Comparison of ENCODE assay signal across 23 cellular contexts in genomic region chr20:24631173-24631505, GRCh38.
A peak's percentile ranks its signal among the peaks of the same experiment; 100 is the strongest.
DNase-seq lines count a peak whose midpoint lies in the region; ATAC-seq, FAIRE-seq and TF ChIP-seq lines count a peak whose summit lies in the region.
"Had no signal": no experiment of that assay in that cellular context is flagged by ENCODE, and none has a peak within 500 bp of the region (broad histone marks: within the 10 kb centered on the region; RNA-seq: fewer than 3 reads in every experiment).

No MANE protein-coding gene starts in this region.

- intact Hi-C loops in transverse colon (cut with DNase I; ENCODE audit: low total_unique reads) = no loop called here

- H2BK15ac ChIP-seq in H9 (ENCODE audit: low read depth, low read length) (no peak overlapping the region), neuronal stem cell (ENCODE audit: low read length) (no peak overlapping the region)

- no peak overlapping the region for H2AK5ac ChIP-seq in H9 (ENCODE audit: insufficient read length, low read length)
- peak overlapping the region; percentile 49 for H2AK5ac ChIP-seq in neuronal stem cell (ENCODE audit: low read depth, low read length)

- H4K8ac ChIP-seq in H9 (replicated peaks; ENCODE audit: insufficient read length, low read depth, low read length) (no peak overlapping the region), neuronal stem cell (ENCODE audit: low read depth, low read length) (no peak overlapping the region)

- H3K79me2 ChIP-seq in H9 (ENCODE audit: insufficient read depth, low read length) (no peaks in the 10 kb centered on the region), astrocyte (ENCODE audit: insufficient read depth, low read length) (no peaks in the 10 kb centered on the region)

- no peak overlapping the region for H4K5ac ChIP-seq in H9 (ENCODE audit: insufficient read length, low read depth, low read length)

- H3K27ac ChIP-seq in H9 (ENCODE audit: insufficient read length, low read depth, low read length) = no peak overlapping the region
- no peak overlapping the region for H3K27ac ChIP-seq in astrocyte (ENCODE audit: low read depth, low read length)
- no peak overlapping the region for H3K27ac ChIP-seq in neuronal stem cell (replicated peaks; ENCODE audit: low read length)
- no peak overlapping the region for H3K27ac ChIP-seq in transverse colon
- H3K27ac ChIP-seq: BLaER1 treated with 17β-estradiol and CSF1 and Interleukin-3, amounts not matched to agents 10 nM and 100 nM had no signal

- H3K14ac ChIP-seq in H9 (ENCODE audit: insufficient read depth, low read length) (peak overlapping the region; percentile 29; the same call in 1 of the 2 replicates), neuronal stem cell (ENCODE audit: low read length) (no peak overlapping the region)

- H2BK5ac ChIP-seq in H9 (ENCODE audit: insufficient read length, low read length) (no peak overlapping the region), neuronal stem cell (ENCODE audit: low read length) (no peak overlapping the region)

- H3K27ac Mint-ChIP-seq in H9 = no peak overlapping the region
- H3K27ac Mint-ChIP-seq in astrocyte (ENCODE audit: unreplicated experiment) = peak overlapping the region; percentile 34
- H3K27ac Mint-ChIP-seq: CD14-positive monocyte; CD4-positive, alpha-beta T cell; CD8-positive, alpha-beta memory T cell; GM23338 had no signal

- H3K9ac ChIP-seq in H9 (ENCODE audit: extremely low read depth, insufficient read length, low read length) = no peak overlapping the region
- no peak overlapping the region for H3K9ac ChIP-seq in astrocyte (ENCODE audit: low read length)
- H3K9ac ChIP-seq in neuronal stem cell (ENCODE audit: low read depth, low read length, poor library complexity) = no peak overlapping the region
- H3K9ac ChIP-seq: BLaER1 treated with 17β-estradiol and CSF1 and Interleukin-3, amounts not matched to agents 10 nM and 100 nM had no signal

- in situ Hi-C loops in transverse colon (cut with MboI; ENCODE audit: low pct_ligation_motif_present in 1 of 4, low pct_unique_long_range_greater_than_20kb in 1 of 4, low sequenced_read_pairs in 3 of 4) = no loop called here

- no peaks in the 10 kb centered on the region for H3K27me3 ChIP-seq in H9 (ENCODE audit: insufficient read depth, low read length)
- no peaks in the 10 kb centered on the region for H3K27me3 ChIP-seq in astrocyte (ENCODE audit: insufficient read depth, low read length)
- no peaks in the 10 kb centered on the region for H3K27me3 ChIP-seq in neuronal stem cell (ENCODE audit: control insufficient read depth in 3 of 3, insufficient read depth in 3 of 3, low read depth in 1 of 3, low read length in 3 of 3)
- H3K27me3 ChIP-seq in transverse colon = no peaks in the 10 kb centered on the region
- H3K27me3 ChIP-seq: BE2C; BLaER1 treated with 17β-estradiol and CSF1 and Interleukin-3, amounts not matched to agents 10 nM and 100 nM had no signal

- H2BK12ac ChIP-seq in H9 (ENCODE audit: insufficient read length, low read depth, low read length) = no peak overlapping the region
- no peak overlapping the region for H2BK12ac ChIP-seq in neuronal stem cell (ENCODE audit: low read length)

- H4K91ac ChIP-seq in H9 (ENCODE audit: insufficient read length, low read depth, low read length) (no peak overlapping the region), neuronal stem cell (ENCODE audit: low read depth, low read length, poor library complexity) (no peak overlapping the region)

- no peaks in the 10 kb centered on the region for H3K36me3 ChIP-seq in astrocyte (ENCODE audit: insufficient read depth, low read length)
- no peaks in the 10 kb centered on the region for H3K36me3 ChIP-seq in neuronal stem cell (replicated peaks in 1 of 2; ENCODE audit: control insufficient read depth in 2 of 2, insufficient read depth in 2 of 2, low read length in 2 of 2)
- H3K36me3 ChIP-seq in transverse colon = no peaks in the 10 kb centered on the region
- H3K36me3 ChIP-seq: BE2C; BLaER1 treated with 17β-estradiol and CSF1 and Interleukin-3, amounts not matched to agents 10 nM and 100 nM had no signal

- no peaks in the 10 kb centered on the region for H3K79me1 ChIP-seq in H9 (ENCODE audit: insufficient read depth, low read depth, low read length, poor library complexity, severe bottlenecking)
- peaks cover 1% of the 10 kb centered on the region for H3K79me1 ChIP-seq in neuronal stem cell (ENCODE audit: low read depth, low read length)

- H3K4me3 ChIP-seq in astrocyte (ENCODE audit: insufficient read depth, low read depth, low read length) (no peak overlapping the region), neuronal stem cell (ENCODE audit: low read length in 2 of 2) (peak overlapping the region in 1 of 2 donors; percentile 27), transverse colon (no peak overlapping the region)
- H3K4me3 ChIP-seq: BLaER1 treated with 17β-estradiol and CSF1 and Interleukin-3, amounts not matched to agents 10 nM and 100 nM; GM12878; GM23338 had no signal

- peaks cover 7 to 8% (median 8%) of the 10 kb centered on the region in 3 experiments; a peak in 6 of 7 replicates for H3K36me3 Mint-ChIP-seq in H9 (ENCODE audit: insufficient read depth in 1 of 3, low read depth in 3 of 3)
- H3K36me3 Mint-ChIP-seq in astrocyte (ENCODE audit: low read depth, unreplicated experiment) = peaks cover 7% of the 10 kb centered on the region
- H3K36me3 Mint-ChIP-seq: CD14-positive monocyte; CD8-positive, alpha-beta memory T cell had no signal

- ATAC-seq in HG03432 (IDR thresholded peaks at IDR 0.05; ENCODE audit: unreplicated experiment) = no peak
- ATAC-seq: GM12878, GM23338 had no signal

- H3K23ac ChIP-seq in H9 (ENCODE audit: insufficient read length, low read depth, low read length) = no peak overlapping the region
- H3K23ac ChIP-seq in neuronal stem cell (ENCODE audit: low read depth, low read length, poor library complexity) = peak overlapping the region; percentile 8

- TF ChIP-seq POLR2A in transverse colon (IDR thresholded peaks at IDR 0.05) = no peak

- H3K9me3 ChIP-seq in H9 (ENCODE audit: control insufficient read depth, low read depth, low read length) (no peaks in the 10 kb centered on the region), astrocyte (ENCODE audit: insufficient read depth, low read depth, low read length) (no peaks in the 10 kb centered on the region), neuronal stem cell (replicated peaks in 1 of 2; ENCODE audit: control insufficient read depth in 2 of 2, insufficient read depth in 1 of 2, low read depth in 1 of 2, low read length in 2 of 2) (no peaks in the 10 kb centered on the region), transverse colon (no peaks in the 10 kb centered on the region)
- H3K9me3 ChIP-seq: BE2C had no signal

- H3K4me2 ChIP-seq in H9 (ENCODE audit: insufficient read depth, insufficient read length, low read length) (no peak overlapping the region), astrocyte (ENCODE audit: low read length) (no peak overlapping the region), neuronal stem cell (ENCODE audit: insufficient read depth, low read length, poor library complexity, severe bottlenecking) (no peak overlapping the region)
- H3K4me2 ChIP-seq: BLaER1 treated with 17β-estradiol and CSF1 and Interleukin-3, amounts not matched to agents 10 nM and 100 nM; GM23338 had no signal

- peaks cover 8 to 10% of the 10 kb centered on the region in 2 experiments for H3K9me3 Mint-ChIP-seq in H9
- H3K9me3 Mint-ChIP-seq in astrocyte (ENCODE audit: unreplicated experiment) = peaks cover 6% of the 10 kb centered on the region
- H3K9me3 Mint-ChIP-seq: CD4-positive, alpha-beta T cell; CD8-positive, alpha-beta memory T cell had no signal

- H4K20me1 ChIP-seq in H9 (ENCODE audit: control insufficient read depth, insufficient read depth, insufficient read length) (no peaks in the 10 kb centered on the region), astrocyte (ENCODE audit: insufficient read depth, low read length) (no peaks in the 10 kb centered on the region)
- H4K20me1 ChIP-seq: BLaER1 treated with 17β-estradiol and CSF1 and Interleukin-3, amounts not matched to agents 10 nM and 100 nM had no signal

- H2AFZ ChIP-seq in H9 (ENCODE audit: low read length) (no peak overlapping the region), astrocyte (ENCODE audit: low read depth, low read length) (no peak overlapping the region), neuronal stem cell (ENCODE audit: low read length) (no peak overlapping the region)
- H2AFZ ChIP-seq: GM23338 had no signal

- no CpG with 5 or more reads among the region's 11 CpGs for WGBS in H9 (ENCODE audit: extremely low coverage, insufficient read length, low lambda C conversion rate)
- no CpG with 5 or more reads among the region's 11 CpGs for WGBS in neuronal stem cell (ENCODE audit: extremely low coverage in 2 of 2, insufficient read length in 2 of 2, insufficient replicate concordance in 1 of 2), 2 donors
- 89% methylated on average over 11 of the region's 11 CpGs; no CpG with 5 or more reads in 1 of the 2 donors for WGBS in transverse colon (ENCODE audit: low coverage in 1 of 2), 2 donors

- no peak overlapping the region for H3K56ac ChIP-seq in H9 (ENCODE audit: insufficient read length, low read depth, low read length)

- no peak overlapping the region for H2BK20ac ChIP-seq in H9 (ENCODE audit: low read depth, low read length, poor library complexity, severe bottlenecking)

- no peak overlapping the region for H2BK120ac ChIP-seq in H9 (ENCODE audit: low read depth, low read length, poor library complexity, severe bottlenecking)
- H2BK120ac ChIP-seq in neuronal stem cell (ENCODE audit: low read depth, low read length) = no peak overlapping the region

- H3K4me3 Mint-ChIP-seq in H9 = no peak overlapping the region
- no peak overlapping the region for H3K4me3 Mint-ChIP-seq in astrocyte (ENCODE audit: unreplicated experiment)
- H3K4me3 Mint-ChIP-seq: CD14-positive monocyte; CD4-positive, alpha-beta T cell; CD8-positive, alpha-beta memory T cell; GM23338 had no signal

- no peak overlapping the region for H3K18ac ChIP-seq in H9 (ENCODE audit: insufficient read length, low read depth, low read length)
- H3K18ac ChIP-seq in neuronal stem cell (ENCODE audit: low read length) = peak overlapping the region; percentile 73

- H3T11ph ChIP-seq in H9 (ENCODE audit: low read length) = no peak overlapping the region

- no peaks in the 10 kb centered on the region for H3K23me2 ChIP-seq in H9 (ENCODE audit: insufficient read length, low read depth, low read length, poor library complexity, severe bottlenecking)

- FAIRE-seq in astrocyte (lab: Jason Lieb, UNC) = no peak
- FAIRE-seq: A204.1, D721Med, GM12878 had no signal

- H3K27me3 Mint-ChIP-seq in H9 (ENCODE audit: low read depth) (no peaks in the 10 kb centered on the region), astrocyte (ENCODE audit: low read depth, unreplicated experiment) (peaks cover 2% of the 10 kb centered on the region)
- H3K27me3 Mint-ChIP-seq: CD4-positive, alpha-beta T cell had no signal

- TF ChIP-seq EP300 in transverse colon (IDR thresholded peaks at IDR 0.05; ENCODE audit: low read depth) = no peak

- DNase-seq in H9 (no peak), astrocyte (ENCODE audit: low read depth) (no peak), neuronal stem cell (ENCODE audit: low spot score) (no peak), ureter (ENCODE audit: low spot score) (peak; percentile 27), transverse colon (no peak)
- no peak for DNase-seq in stimulated activated CD4-positive, alpha-beta T cell treated with anti-CD3 and anti-CD28 coated beads, Interleukin-2, amount 100 ng/mL, for 48 hours
- DNase-seq: ACHN; AML-193; BE2C; CD4-positive, alpha-beta T cell; CD8-positive, alpha-beta memory T cell; DMS 273 treated with DMSO at 0.1 percent for 48 hours; DMS79; EL; GDM1; HCEC 1CT had no signal

- peaks cover 38 to 40% of the 10 kb centered on the region in 2 experiments for H3K4me1 Mint-ChIP-seq in H9
- H3K4me1 Mint-ChIP-seq in astrocyte (ENCODE audit: low read depth, unreplicated experiment) = peaks cover 22% of the 10 kb centered on the region

- H3K4me1 ChIP-seq in H9 (ENCODE audit: insufficient read depth, low read length) (peaks cover 12% of the 10 kb centered on the region; the same call in 1 of the 2 replicates), astrocyte (ENCODE audit: insufficient read depth, low read length) (peaks cover 24% of the 10 kb centered on the region), neuronal stem cell (ENCODE audit: control insufficient read depth in 2 of 2, insufficient read depth in 1 of 2, low read depth in 1 of 2, low read length in 2 of 2) (peaks cover 0 to 4% of the 10 kb centered on the region in 2 donors), transverse colon (peaks cover 0 to 3% (median 0%) of the 10 kb centered on the region in 4 donors)

- TF ChIP-seq CTCF in H9 (conservative IDR thresholded peaks at IDR 0.05) (no peak), astrocyte (IDR thresholded peaks at IDR 0.05; ENCODE audit: insufficient read depth, low read depth, low read length) (no peak), transverse colon (IDR thresholded peaks at IDR 0.05) (no peak)

- H3K4ac ChIP-seq in H9 (ENCODE audit: low read depth, low read length) (no peak overlapping the region), neuronal stem cell (ENCODE audit: low read length) (no peak overlapping the region)
